In the genomic region with DNA sequence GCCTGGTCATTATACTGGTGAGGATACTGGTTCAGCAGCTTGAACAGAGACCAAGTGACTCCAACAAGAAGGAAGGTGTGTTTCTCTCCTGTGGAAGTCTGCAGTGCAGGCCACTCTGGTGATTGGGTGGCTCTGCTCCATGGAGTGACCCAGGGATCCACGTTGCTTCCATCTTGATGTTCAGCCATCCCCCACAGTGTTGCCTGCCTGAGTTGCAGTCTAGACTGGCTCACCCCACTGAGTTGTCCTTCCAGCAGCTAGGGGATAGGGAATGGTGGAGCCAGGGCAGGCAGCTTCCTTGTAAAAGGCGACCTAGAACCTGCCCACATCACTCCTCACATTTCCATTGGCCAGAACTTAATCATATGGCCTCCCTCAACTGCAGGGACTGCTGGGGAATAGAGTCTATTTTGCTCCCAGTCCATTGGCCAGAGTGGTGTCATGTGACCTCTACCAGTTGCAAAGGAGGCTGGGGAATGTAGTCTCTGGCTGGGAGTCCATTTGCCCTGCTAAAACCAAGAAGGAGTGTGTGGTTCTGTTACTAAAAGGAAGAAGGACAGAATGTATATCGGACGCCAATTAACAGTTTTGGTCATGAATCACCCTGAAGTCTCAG, we compare ENCODE assay signal across 9 cellular contexts. TPM values are rescaled to one million over a fixed set of nuclear protein-coding genes. Genes with fewer than 3 reads are reported as not detected.
A peak's percentile ranks its signal among the peaks of the same experiment; 100 is the strongest.
DNase-seq lines count a peak whose midpoint lies in the region; ATAC-seq, FAIRE-seq and TF ChIP-seq lines count a peak whose summit lies in the region.
"Had no signal": no experiment of that assay in that cellular context is flagged by ENCODE, and none has a peak within 500 bp of the region (broad histone marks: within the 10 kb centered on the region; RNA-seq: fewer than 3 reads in every experiment).

No MANE protein-coding gene starts in this region.

- H4K20me1 ChIP-seq in PC-9 (ENCODE audit: insufficient read depth) (no peaks in the 10 kb centered on the region), fibroblast of lung (ENCODE audit: control insufficient read depth, extremely low read depth, insufficient read depth, low read length) (no peaks in the 10 kb centered on the region)

- H3K27me3 ChIP-seq in PC-9 (ENCODE audit: insufficient read depth, low read depth) (no peaks in the 10 kb centered on the region), fibroblast of lung (ENCODE audit: control insufficient read depth, insufficient read depth, low read length) (no peaks in the 10 kb centered on the region), colonic mucosa (no peaks in the 10 kb centered on the region)

- CTCF ChIA-PET in PC-9 (lab: Charles Lee) = no interaction called here

- H3F3A ChIP-seq in PC-9 (ENCODE audit: insufficient read depth, low read depth) = no peaks in the 10 kb centered on the region

- intact Hi-C loops in PC-9 (cut with micrococcal nuclease; ENCODE audit: unreplicated experiment) (no loop called here), kidney (cut with DNase I) (no loop called here), colonic mucosa (cut with DNase I) (no loop called here)

- TF ChIP-seq CTCF in AG10803 (conservative IDR thresholded peaks at IDR 0.05; ENCODE audit: low read length) (no peak), PC-9 (conservative IDR thresholded peaks at IDR 0.05) (no peak), fibroblast of lung (conservative IDR thresholded peaks at IDR 0.05 in 1 of 2, IDR thresholded peaks at IDR 0.05 in 1 of 2; ENCODE audit: low read depth in 1 of 2, low read length in 2 of 2) (no peak), kidney (IDR thresholded peaks at IDR 0.05; ENCODE audit: borderline replicate concordance, extremely low read depth, insufficient read depth) (no peak), colonic mucosa (IDR thresholded peaks at IDR 0.05) (no peak)

- H3K4me1 ChIP-seq in PC-9 (replicated peaks; ENCODE audit: insufficient read depth) = no peaks in the 10 kb centered on the region
- H3K4me1 ChIP-seq in fibroblast of lung (ENCODE audit: control insufficient read depth, extremely low read depth, insufficient read depth, low read length) = no peaks in the 10 kb centered on the region
- no peaks in the 10 kb centered on the region for H3K4me1 ChIP-seq in kidney (ENCODE audit: control insufficient read depth in 1 of 2, insufficient read depth in 1 of 2, low read depth in 1 of 2, low read length in 2 of 2)
- no peaks in the 10 kb centered on the region for H3K4me1 ChIP-seq in colonic mucosa

- in situ Hi-C loops in G401 (cut with HindIII; ENCODE audit: low sequenced_read_pairs) = no loop called here

- POLR2A ChIA-PET in PC-9 (lab: Charles Lee; ENCODE audit: unreplicated experiment) = no interaction called here

- H3K9me3 ChIP-seq in PC-9 (ENCODE audit: insufficient read depth, low read depth) (no peaks in the 10 kb centered on the region), fibroblast of lung (ENCODE audit: control insufficient read depth, insufficient read depth, low read depth, low read length) (no peaks in the 10 kb centered on the region), kidney (ENCODE audit: control insufficient read depth in 1 of 2, low read length in 2 of 2) (peaks cover 0 to 5% of the 10 kb centered on the region in 2 donors), colonic mucosa (no peaks in the 10 kb centered on the region)

- H3K9me2 ChIP-seq in PC-9 (ENCODE audit: insufficient read depth) = no peaks in the 10 kb centered on the region

- H3K4me3 ChIP-seq in AG10803 (ENCODE audit: low read length) (no peak overlapping the region), PC-9 (no peak overlapping the region; the same call in 1 of the 2 replicates), fibroblast of lung (replicated peaks in 1 of 4; ENCODE audit: control extremely low read depth in 1 of 4, insufficient read depth in 1 of 4, low read depth in 3 of 4, low read length in 4 of 4) (no peak overlapping the region), kidney (ENCODE audit: low read length in 2 of 2) (no peak overlapping the region), colonic mucosa (no peak overlapping the region)

- peak; percentile 17 for DNase-seq in AG10803 (ENCODE audit: low read depth)
- peak; percentile 11 for DNase-seq in G401 (ENCODE audit: low spot score)
- peak in 1 of 2 experiments; percentile 68 for DNase-seq in PC-9
- peak; percentile 32 to 43 for DNase-seq in fibroblast of lung (ENCODE audit: low read depth in 2 of 2)
- no peak for DNase-seq in kidney
- no peak for DNase-seq in colonic mucosa

- H3K36me3 ChIP-seq in PC-9 (ENCODE audit: low read depth) = no peaks in the 10 kb centered on the region
- peaks cover 14% of the 10 kb centered on the region for H3K36me3 ChIP-seq in fibroblast of lung (ENCODE audit: control insufficient read depth, insufficient read depth, low read length)
- H3K36me3 ChIP-seq in kidney (ENCODE audit: control insufficient read depth in 1 of 2, insufficient read depth in 2 of 2, low read length in 2 of 2) = peaks cover 8 to 16% of the 10 kb centered on the region in 2 donors
- H3K36me3 ChIP-seq in colonic mucosa = peaks cover 4% of the 10 kb centered on the region

- H3K9ac ChIP-seq in fibroblast of lung (ENCODE audit: insufficient read depth, low read length) (no peak overlapping the region), kidney (ENCODE audit: low read length in 2 of 2) (no peak overlapping the region), colonic mucosa (ENCODE audit: low read depth in 2 of 2, low read length in 2 of 2) (no peak overlapping the region)

- no peak for FAIRE-seq in kidney (lab: Jason Lieb, UNC)
- FAIRE-seq: endometrium had no signal

- H2AFZ ChIP-seq in PC-9 (no peak overlapping the region), fibroblast of lung (ENCODE audit: low read length) (no peak overlapping the region)

- peak overlapping the region; percentile 32 for H3K4me2 ChIP-seq in PC-9
- no peak overlapping the region for H3K4me2 ChIP-seq in fibroblast of lung (ENCODE audit: extremely low read depth, insufficient read depth, low read length)

- H3K79me2 ChIP-seq in PC-9 (ENCODE audit: low read depth) (no peaks in the 10 kb centered on the region), fibroblast of lung (ENCODE audit: control insufficient read depth, insufficient read depth, low read length) (no peaks in the 10 kb centered on the region)

- no peak for ATAC-seq in HG03039 (IDR thresholded peaks at IDR 0.05; ENCODE audit: unreplicated experiment)
- no peak for ATAC-seq in HG02763 (IDR thresholded peaks at IDR 0.05; ENCODE audit: unreplicated experiment)

- no TSS peak for BruUV-seq in PC-9 (replicated peaks; lab: Mats Ljungman, UMichigan)

- H3K27ac ChIP-seq in PC-9 (no peak overlapping the region), fibroblast of lung (ENCODE audit: insufficient read depth, low read length) (no peak overlapping the region), kidney (ENCODE audit: low read depth in 2 of 2, low read length in 2 of 2) (no peak overlapping the region), colonic mucosa (no peak overlapping the region)

RNA-seq across cellular contexts. Expression of a gene that starts 8.0 kb away (rescaled TPM):
- total RNA-seq in G401 (2014; rRNA removed; shearing (Covaris generic)) = 6.9 and 10.1 TPM in 2 replicates
- 22.1 and 27.8 TPM in 2 replicates for total RNA-seq in PC-9 (2021)
- total RNA-seq in fibroblast of lung = 11.8 and 19.0 TPM in 2 replicates
- 24.8 and 27.2 TPM in 2 replicates for polyA plus RNA-seq in fibroblast of lung
- 25.3 and 33.9 TPM in 2 replicates for polyA plus RNA-seq in fibroblast of lung (2012)
- polyA minus RNA-seq in fibroblast of lung (ENCODE audit: low replicate concordance) = 27.9 and 58.6 TPM in 2 replicates
- 34.3 TPM for total RNA-seq in kidney
- polyA plus RNA-seq in kidney (ENCODE audit: insufficient read depth, low read depth, low replicate concordance) = 19.9 TPM
- 10 to 100 TPM; 30.7 to 31.1 TPM for total RNA-seq in colonic mucosa

RNA-seq across cellular contexts. Expression of a gene that starts 57.5 kb away (rescaled TPM):
- total RNA-seq in G401 (2014; rRNA removed; shearing (Covaris generic)) = 291 and 303 TPM in 2 replicates
- total RNA-seq in PC-9 (2021) (278 and 291 TPM in 2 replicates), fibroblast of lung (92.2 and 99.1 TPM in 2 replicates), kidney (264 TPM), colonic mucosa (100 to 1,000 TPM; 214 to 274 TPM)
- polyA plus RNA-seq in fibroblast of lung (261 and 301 TPM in 2 replicates), kidney (ENCODE audit: insufficient read depth, low read depth, low replicate concordance) (406 TPM)
- 368 and 418 TPM in 2 replicates for polyA plus RNA-seq in fibroblast of lung (2012)
- polyA minus RNA-seq in fibroblast of lung (ENCODE audit: low replicate concordance) = 29.6 and 39.3 TPM in 2 replicates

Comparison
In these comparisons a context has a peak if more than half of its experiments do, and no peak if none do; other contexts are left out.
1. DNase-seq: peak in AG10803 (single experiment), G401 (single experiment) and fibroblast of lung (2 of 2); none in kidney (single experiment) and colonic mucosa (single experiment).